In genomic region chr10:1048732-1049424, GRCh38 we compare ENCODE assay signal across 1 cellular context.
A peak's percentile ranks its signal among the peaks of the same experiment; 100 is the strongest.
TF ChIP-seq lines count a peak whose summit lies in the region.

IDI1 (minus strand) TSS chr10:1049119; CDS start chr10:1049003, 116 bp downstream.

TF ChIP-seq in HEK293, 187 proteins besides CTCF, POLR2A, EP300 and RAD21 (continued from another document and continues in another):
- no peak for TF ChIP-seq ZNF239 (tag by site-specific recombination; IDR thresholded peaks at IDR 0.05)
- peak; percentile 73; the same call in 1 of the 2 replicates for TF ChIP-seq KLF7 (tag by site-specific recombination; IDR thresholded peaks at IDR 0.05; ENCODE audit: borderline replicate concordance)
- peak; percentile 89 for TF ChIP-seq SP2 (tag by site-specific recombination; IDR thresholded peaks at IDR 0.05)
- TF ChIP-seq ZNF112 (tag by site-specific recombination; IDR thresholded peaks at IDR 0.05): no peak
- no peak for TF ChIP-seq BCL11B (tag by site-specific recombination; IDR thresholded peaks at IDR 0.05; ENCODE audit: low read depth)
- TF ChIP-seq ZBTB8A (tag by site-specific recombination; IDR thresholded peaks at IDR 0.05): peak; percentile 100
- TF ChIP-seq SCRT2 (tag by site-specific recombination; IDR thresholded peaks at IDR 0.05): no peak
- no peak for TF ChIP-seq ZNF701 (tag by site-specific recombination; IDR thresholded peaks at IDR 0.05)
- TF ChIP-seq ZNF311 (tag by site-specific recombination; IDR thresholded peaks at IDR 0.05; ENCODE audit: borderline replicate concordance): no peak
- no peak for TF ChIP-seq REPIN1 (tag by site-specific recombination; IDR thresholded peaks at IDR 0.05; ENCODE audit: low read depth)
- no peak for TF ChIP-seq ZNF138 (tag by site-specific recombination; IDR thresholded peaks at IDR 0.05; ENCODE audit: borderline replicate concordance)
- TF ChIP-seq BCL11A (tag by site-specific recombination; IDR thresholded peaks at IDR 0.05; ENCODE audit: low read depth): no peak
- no peak for TF ChIP-seq ZNF157 (tag by site-specific recombination; IDR thresholded peaks at IDR 0.05)
- no peak for TF ChIP-seq ZBTB10 (tag by site-specific recombination; IDR thresholded peaks at IDR 0.05)
- peak; percentile 80 for TF ChIP-seq ZXDB (tag by site-specific recombination; IDR thresholded peaks at IDR 0.05)
- TF ChIP-seq ZNF19 (tag by site-specific recombination; IDR thresholded peaks at IDR 0.05; ENCODE audit: low read depth): no peak
- TF ChIP-seq PBX3 (CRISPR knock-in tag; IDR thresholded peaks at IDR 0.05): no peak; the same call in 1 of the 2 replicates
- no peak for TF ChIP-seq ZNF248 (tag by site-specific recombination; IDR thresholded peaks at IDR 0.05)
- TF ChIP-seq KLF1 (tag by site-specific recombination; IDR thresholded peaks at IDR 0.05): peak; percentile 74
- peak; percentile 70 for TF ChIP-seq GLIS1 (tag by site-specific recombination; IDR thresholded peaks at IDR 0.05)
- TF ChIP-seq ZSCAN16 (tag by site-specific recombination; IDR thresholded peaks at IDR 0.05): 0 out of 2 replicates have a peak, but pooled peaks have one; percentile 23
- peak; percentile 37; the same call in 1 of the 2 replicates for TF ChIP-seq ZNF394 (tag by site-specific recombination; IDR thresholded peaks at IDR 0.05; ENCODE audit: borderline replicate concordance)
- TF ChIP-seq OSR2 (tag by site-specific recombination; IDR thresholded peaks at IDR 0.05): no peak
- TF ChIP-seq HOXD13 (CRISPR knock-in tag; IDR thresholded peaks at IDR 0.05; ENCODE audit: borderline replicate concordance): no peak
- TF ChIP-seq KLF16 (tag by site-specific recombination; IDR thresholded peaks at IDR 0.05): peak; percentile 70; the same call in 1 of the 2 replicates
- no peak for TF ChIP-seq ZNF561 (tag by site-specific recombination; IDR thresholded peaks at IDR 0.05; ENCODE audit: borderline replicate concordance)
- TF ChIP-seq ZNF133 (tag by site-specific recombination; IDR thresholded peaks at IDR 0.05): no peak
- TF ChIP-seq ZFHX2 (tag by site-specific recombination; conservative IDR thresholded peaks at IDR 0.05): peak; percentile 84
- peak; percentile 69; the same call in 1 of the 2 replicates for TF ChIP-seq TCF7L2 (IDR thresholded peaks at IDR 0.05; ENCODE audit: borderline replicate concordance, low read depth, low read length)
- TF ChIP-seq ZBTB6 (tag by site-specific recombination; IDR thresholded peaks at IDR 0.05): peak; percentile 98
- TF ChIP-seq ZBTB26 (tag by site-specific recombination; optimal IDR thresholded peaks at IDR 0.05): peak; percentile 98
- peak; percentile 54; the same call in 1 of the 2 replicates for TF ChIP-seq ZNF10 (tag by site-specific recombination; IDR thresholded peaks at IDR 0.05)
- TF ChIP-seq KLF9 (tag by site-specific recombination; IDR thresholded peaks at IDR 0.05; ENCODE audit: low read depth): peak; percentile 81
- TF ChIP-seq ZNF488 (tag by site-specific recombination; IDR thresholded peaks at IDR 0.05): no peak
- TF ChIP-seq SP3 (tag by site-specific recombination; IDR thresholded peaks at IDR 0.05): peak; percentile 89
- TF ChIP-seq HIC1 (tag by site-specific recombination; IDR thresholded peaks at IDR 0.05): peak; percentile 99
- no peak for TF ChIP-seq ZNF202 (tag by site-specific recombination; IDR thresholded peaks at IDR 0.05; ENCODE audit: borderline replicate concordance)
- TF ChIP-seq ZNF596 (tag by site-specific recombination; IDR thresholded peaks at IDR 0.05): no peak
- TF ChIP-seq ZBTB7A (tag by site-specific recombination; IDR thresholded peaks at IDR 0.05; ENCODE audit: low read depth): peak; percentile 81; the same call in 1 of the 2 replicates
- peak; percentile 53 for TF ChIP-seq ZNF449 (tag by site-specific recombination; IDR thresholded peaks at IDR 0.05)
- TF ChIP-seq ZBTB11 (tag by site-specific recombination; conservative IDR thresholded peaks at IDR 0.05; ENCODE audit: low read depth): peak; percentile 14
- no peak for TF ChIP-seq ZNF121 (tag by site-specific recombination; IDR thresholded peaks at IDR 0.05)
- TF ChIP-seq KLF17 (tag by site-specific recombination; IDR thresholded peaks at IDR 0.05): peak; percentile 71
- TF ChIP-seq EGR2 (tag by site-specific recombination; IDR thresholded peaks at IDR 0.05; ENCODE audit: low read depth): peak; percentile 40
- no peak for TF ChIP-seq ZNF24 (tag by site-specific recombination; IDR thresholded peaks at IDR 0.05)
- peak; percentile 78 for TF ChIP-seq IKZF3 (tag by site-specific recombination; IDR thresholded peaks at IDR 0.05)
- no peak for TF ChIP-seq ZNF221 (tag by site-specific recombination; IDR thresholded peaks at IDR 0.05; ENCODE audit: borderline replicate concordance)
- TF ChIP-seq INSM2 (tag by site-specific recombination; IDR thresholded peaks at IDR 0.05): 0 out of 2 replicates have a peak, but pooled peaks have one; percentile 31
